ENCODE assay signal across 8 cellular contexts in genomic region chr14:24678801-24679247, GRCh38. TPM values are rescaled to one million over a fixed set of nuclear protein-coding genes. Genes with fewer than 3 reads are reported as not detected.
DNase-seq lines count a peak whose midpoint lies in the region; ATAC-seq, FAIRE-seq and TF ChIP-seq lines count a peak whose summit lies in the region.

No MANE protein-coding gene starts in this region.

- DNase-seq in GM19239 (ENCODE audit: insufficient read length, low spot score) = peak; percentile 41
- DNase-seq in NCI-H446 treated with DMSO at 0.1 percent for 48 hours (lab: John Stamatoyannopoulos, UW) = peak; percentile 73
- peak; percentile 60 for DNase-seq in activated CD4-positive, alpha-beta T cell treated with anti-CD3 and anti-CD28 coated beads for 1 hour
- DNase-seq in left lung = peak; percentile 65 to 75
- peak; percentile 55 to 77 for DNase-seq in stimulated activated CD4-positive, alpha-beta T cell treated with anti-CD3 and anti-CD28 coated beads, Interleukin-4, amount 100 ng/mL, for 4 hours

- TF ChIP-seq CTCF in C4-2B (conservative IDR thresholded peaks at IDR 0.05) = peak; percentile 96
- peak; percentile 94 to 98 for TF ChIP-seq CTCF in left lung (IDR thresholded peaks at IDR 0.05)

- H3K4me3 ChIP-seq in left lung = peak overlapping the region; percentile 16 to 20

- ATAC-seq in HG03432 (IDR thresholded peaks at IDR 0.05; ENCODE audit: unreplicated experiment) (peak; percentile 78), left lung (peak; percentile 100)

- H3K27ac ChIP-seq in C4-2B (no peak overlapping the region), left lung (no peak overlapping the region)

- intact Hi-C loops in left lung (cut with DNase I) = loop anchor here in 1 of 2 donors (10.0 kb wide), 1 partner anchor 344 kb away; the partner anchor contains the start of genes ADCY4 and RIPK3

- H3K4me1 ChIP-seq in left lung = peaks cover 0 to 19% of the 10 kb centered on the region in 2 donors

- FAIRE-seq in GM19239 (lab: Jason Lieb, UNC) = peak; percentile 94
- peak; percentile 61 for FAIRE-seq in colon (lab: Jason Lieb, UNC)

- no peaks in the 10 kb centered on the region for H3K36me3 ChIP-seq in left lung

- no peaks in the 10 kb centered on the region for H3K9me3 ChIP-seq in left lung

- H3K27me3 ChIP-seq in left lung = no peaks in the 10 kb centered on the region

RNA-seq across cellular contexts. Expression of gene GZMB, which starts 44.8 kb away (rescaled TPM):
- total RNA-seq in left lung = 1 to 10 TPM; 7.4 to 8.2 TPM
